In genomic region chr3:15858547-15859506, GRCh38 we compare ENCODE assay signal across 8 cellular contexts.
A peak's percentile ranks its signal among the peaks of the same experiment; 100 is the strongest.
DNase-seq lines count a peak whose midpoint lies in the region; ATAC-seq and TF ChIP-seq lines count a peak whose summit lies in the region.

No MANE protein-coding gene starts in this region.

- peaks cover 19% of the 10 kb centered on the region for H3K4me1 Mint-ChIP-seq in neural progenitor cell

- peak; percentile 32 for DNase-seq in NCI-H774 (lab: John Stamatoyannopoulos, UW)
- DNase-seq in activated T-cell treated with anti-CD3 and anti-CD28 coated beads for 4 hours: peak; percentile 9
- DNase-seq in fibroblast of mammary gland (ENCODE audit: low read depth): peak; percentile 7
- peak; percentile 60 for DNase-seq in neural progenitor cell (ENCODE audit: low spot score)
- DNase-seq in testis: peak; percentile 62

- peaks cover 33% of the 10 kb centered on the region for H4K20me1 ChIP-seq in neural progenitor cell (ENCODE audit: low read depth)

- H3K27ac ChIP-seq in ACC112 (ENCODE audit: low read depth, low read length): no peak overlapping the region
- H3K27ac ChIP-seq in neural progenitor cell: no peak overlapping the region
- peak overlapping the region; percentile 71 to 81 for H3K27ac ChIP-seq in testis

- ATAC-seq in GM18511 (IDR thresholded peaks at IDR 0.05; ENCODE audit: unreplicated experiment) (peak; percentile 77), HG02970 (IDR thresholded peaks at IDR 0.05; ENCODE audit: low FRiP score, unreplicated experiment) (peak; percentile 53)

- no peak for TF ChIP-seq POLR2A in testis (IDR thresholded peaks at IDR 0.05)

- intact Hi-C loops in testis (cut with DNase I; ENCODE audit: low total_unique reads): no loop called here

- TF ChIP-seq CTCF in fibroblast of mammary gland (conservative IDR thresholded peaks at IDR 0.05; ENCODE audit: control insufficient read depth, insufficient read depth, low read depth, low read length) (no peak), neural progenitor cell (IDR thresholded peaks at IDR 0.05) (no peak), testis (IDR thresholded peaks at IDR 0.05) (peak in 1 of 3 experiments; percentile 31)

- H3K36me3 Mint-ChIP-seq in neural progenitor cell: peaks cover 19% of the 10 kb centered on the region

- H3F3A ChIP-seq in neural progenitor cell (ENCODE audit: low read depth): peaks cover 28% of the 10 kb centered on the region

- H3K9me3 ChIP-seq in neural progenitor cell (ENCODE audit: low read depth): no peaks in the 10 kb centered on the region
- no peaks in the 10 kb centered on the region for H3K9me3 ChIP-seq in testis

- H3K9me3 Mint-ChIP-seq in neural progenitor cell: peaks cover 21% of the 10 kb centered on the region

- peak overlapping the region; percentile 87 for H3K4me2 ChIP-seq in neural progenitor cell

- no peak overlapping the region for H3K9ac ChIP-seq in neural progenitor cell

- peak overlapping the region; percentile 57 for H3K27ac Mint-ChIP-seq in neural progenitor cell

- peak overlapping the region; percentile 95 for H3K4me3 Mint-ChIP-seq in neural progenitor cell

- no peaks in the 10 kb centered on the region for H3K27me3 ChIP-seq in ACC112 (ENCODE audit: insufficient read depth, low read length)
- H3K27me3 ChIP-seq in neural progenitor cell: peaks cover 10% of the 10 kb centered on the region
- no peaks in the 10 kb centered on the region for H3K27me3 ChIP-seq in testis

- peaks cover 10% of the 10 kb centered on the region for H3K4me1 ChIP-seq in ACC112 (ENCODE audit: control insufficient read depth, insufficient read depth, low read length, unreplicated experiment)
- peaks cover 20% of the 10 kb centered on the region for H3K4me1 ChIP-seq in neural progenitor cell
- peaks cover 10% of the 10 kb centered on the region for H3K4me1 ChIP-seq in testis

- peaks cover 43% of the 10 kb centered on the region for H3K79me2 ChIP-seq in ACC112 (ENCODE audit: control insufficient read depth, insufficient read depth, low read length, unreplicated experiment)
- peaks cover 59% of the 10 kb centered on the region for H3K79me2 ChIP-seq in neural progenitor cell (ENCODE audit: low read depth)

- whole genome bisulfite sequencing in testis, 2 donors: 13 to 15% methylated on average over 17 to 19 of the region's 70 CpGs

- H2AFZ ChIP-seq in ACC112 (ENCODE audit: low read length, unreplicated experiment): peak overlapping the region; percentile 92
- H2AFZ ChIP-seq in neural progenitor cell (replicated peaks): peak overlapping the region; percentile 94

- H3K4me3 ChIP-seq in ACC112 (ENCODE audit: low read depth, low read length) (peak overlapping the region; percentile 84), fibroblast of mammary gland (ENCODE audit: control insufficient read depth, low read depth, low read length) (peak overlapping the region; percentile 55), neural progenitor cell (peak overlapping the region; percentile 87), testis (peak overlapping the region; percentile 83 to 96)

- 0 out of 2 replicates have a peak, but pooled peaks cover 4% of the 10 kb centered on the region for H3K36me3 ChIP-seq in ACC112 (ENCODE audit: insufficient read depth, low read length)
- no peaks in the 10 kb centered on the region for H3K36me3 ChIP-seq in neural progenitor cell
- H3K36me3 ChIP-seq in testis (ENCODE audit: low read depth, missing control alignments): no peaks in the 10 kb centered on the region

- no peaks in the 10 kb centered on the region for H3K27me3 Mint-ChIP-seq in neural progenitor cell (ENCODE audit: insufficient read depth, low read depth)

Comparison
In these comparisons a context has a peak if more than half of its experiments do, and no peak if none do; other contexts are left out.
1. H3K27ac ChIP-seq: peak in testis (2 of 2); none in ACC112 (single experiment) and neural progenitor cell (single experiment).
2. DNase-seq: peak in every context shown above with its lines; median percentile 62 in testis; 60 in neural progenitor cell; 32 in NCI-H774; 9 in activated T-cell treated with anti-CD3 and anti-CD28 coated beads for 4 hours; 7 in fibroblast of mammary gland.
3. Peak in every context shown above with its lines, with median percentiles within 50 percentile points of each other: H3K4me3 ChIP-seq.